13 cellular contexts compared by ENCODE assay signal in the genomic region with DNA sequence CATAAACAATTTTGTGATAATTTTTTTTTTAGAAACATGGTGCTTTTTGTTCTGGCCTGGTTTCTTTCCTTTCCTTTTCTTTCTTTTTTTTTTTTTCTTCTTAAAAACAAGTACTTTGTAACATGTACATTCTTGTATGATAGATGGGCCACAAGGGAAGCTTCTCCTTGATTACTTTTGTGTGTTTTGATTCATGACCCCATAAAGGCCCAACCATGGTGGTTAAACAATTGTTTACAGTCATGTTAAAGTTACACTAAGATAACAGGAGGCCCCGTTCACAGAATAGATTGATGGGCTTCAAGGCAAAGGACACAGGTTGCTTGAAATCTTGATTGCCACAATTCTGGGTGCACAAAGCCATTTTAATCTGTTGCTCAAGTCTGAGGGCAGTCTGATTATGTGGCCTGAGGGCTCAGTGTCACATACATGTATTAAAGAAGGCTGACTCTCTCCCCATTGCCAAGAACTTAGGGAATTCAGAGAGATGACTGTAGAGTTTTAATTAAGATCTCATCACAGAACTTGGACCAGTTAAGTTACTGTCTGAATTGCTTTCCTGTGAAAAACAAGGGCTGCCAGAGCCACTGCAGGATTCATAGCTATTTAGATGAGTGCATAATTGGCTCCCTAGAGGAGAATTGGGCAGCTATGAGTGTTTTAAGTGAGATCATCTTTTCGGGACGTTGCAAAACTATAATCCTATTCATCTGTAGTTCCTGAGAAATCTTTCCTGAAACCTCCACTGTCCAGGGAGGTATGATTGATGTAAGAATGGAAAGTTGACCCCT.
"Had no signal": no experiment of that assay in that cellular context is flagged by ENCODE, and none has a peak within 500 bp of the region (broad histone marks: within the 10 kb centered on the region; RNA-seq: fewer than 3 reads in every experiment).

No MANE protein-coding gene starts in this region.

- H3K4me3 Mint-ChIP-seq: activated CD4-positive, alpha-beta memory T cell treated with anti-CD3 and anti-CD28 coated beads, Interleukin-2, amount 10 ng/mL, durations not matched to agents 7 days and 5 days; activated CD4-positive, alpha-beta T cell treated with anti-CD3 and anti-CD28 coated beads for 36 hours; activated naive CD8-positive, alpha-beta T cell treated with anti-CD3 and anti-CD28 coated beads for 36 hours had no signal

- H3K27me3 Mint-ChIP-seq: activated CD4-positive, alpha-beta memory T cell treated with anti-CD3 and anti-CD28 coated beads, Interleukin-2, amount 10 ng/mL, durations not matched to agents 7 days and 5 days; activated CD4-positive, alpha-beta T cell treated with anti-CD3 and anti-CD28 coated beads for 36 hours; activated naive CD8-positive, alpha-beta T cell treated with anti-CD3 and anti-CD28 coated beads for 36 hours had no signal

- H3K27ac ChIP-seq: psoas muscle, sigmoid colon, WERI-Rb-1 had no signal

- H3K27ac Mint-ChIP-seq: activated CD4-positive, alpha-beta memory T cell treated with anti-CD3 and anti-CD28 coated beads, Interleukin-2, amount 10 ng/mL, durations not matched to agents 7 days and 5 days; activated CD4-positive, alpha-beta T cell treated with anti-CD3 and anti-CD28 coated beads for 36 hours; activated naive CD8-positive, alpha-beta T cell treated with anti-CD3 and anti-CD28 coated beads for 36 hours had no signal

- ATAC-seq: activated CD4-positive, alpha-beta T cell treated with anti-CD3 and anti-CD28 coated beads for 36 hours; esophagus mucosa; stimulated activated naive CD8-positive, alpha-beta T cell treated with anti-CD3 and anti-CD28 coated beads, Interleukin-15, Interleukin-2, amounts not matched to agents 100 U/mL and 50 U/mL, for 24 hours had no signal

- H3K36me3 ChIP-seq: sigmoid colon, WERI-Rb-1 had no signal

- H3K27me3 ChIP-seq: sigmoid colon had no signal

- H3K4me1 ChIP-seq: psoas muscle, sigmoid colon had no signal

- H3K9me3 ChIP-seq: psoas muscle, sigmoid colon had no signal

- H3K4me3 ChIP-seq: psoas muscle, sigmoid colon had no signal

- DNase-seq: activated CD4-positive, alpha-beta memory T cell treated with anti-CD3 and anti-CD28 coated beads, Interleukin-2, amount 10 ng/mL, durations not matched to agents 7 days and 5 days; activated CD4-positive, alpha-beta T cell treated with anti-CD3 and anti-CD28 coated beads for 36 hours; activated gamma-delta T cell; activated naive CD8-positive, alpha-beta T cell treated with anti-CD3 and anti-CD28 coated beads for 36 hours; activated T-cell treated with anti-CD3 and anti-CD28 coated beads, Interleukin-2, amount 50 U/mL, for 48 hours; kidney; psoas muscle; sigmoid colon; stimulated activated CD4-positive, alpha-beta T cell treated with anti-CD3 and anti-CD28 coated beads, Interleukin-12 subunit alpha, Interleukin-12 subunit beta, amount 100 ng/mL, for 4 hours; stimulated activated CD8-positive, alpha-beta memory T cell treated with anti-CD3 and anti-CD28 coated beads, Interleukin-4, amount 100 ng/mL, for 48 hours; stimulated activated naive CD8-positive, alpha-beta T cell treated with anti-CD3 and anti-CD28 coated beads, Interleukin-15, Interleukin-2, amounts not matched to agents 100 U/mL and 50 U/mL, for 24 hours; WERI-Rb-1 had no signal
